17 cellular contexts compared by ENCODE assay signal in the genomic region with DNA sequence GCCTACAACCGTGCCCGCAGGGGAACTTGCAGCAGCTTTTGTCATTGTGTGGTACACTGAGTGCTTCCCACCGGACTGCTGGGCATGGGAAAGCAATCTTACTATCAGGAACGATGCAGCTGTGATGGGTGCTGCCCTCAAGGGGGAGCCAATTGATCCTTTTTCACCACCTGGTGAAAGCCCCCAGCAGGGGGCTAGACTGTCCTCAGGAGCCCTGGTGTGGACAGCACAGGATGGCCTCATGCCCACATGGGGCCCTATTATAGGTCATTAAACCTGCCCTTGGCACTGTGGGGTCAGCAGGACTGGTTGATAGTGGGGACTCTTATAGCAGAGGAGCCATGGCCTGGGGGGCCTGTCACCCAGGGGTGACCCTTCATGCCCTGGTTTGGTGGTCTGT.
DNase-seq lines count a peak whose midpoint lies in the region; ATAC-seq, FAIRE-seq and TF ChIP-seq lines count a peak whose summit lies in the region.
"Had no signal": no experiment of that assay in that cellular context is flagged by ENCODE, and none has a peak within 500 bp of the region (broad histone marks: within the 10 kb centered on the region; RNA-seq: fewer than 3 reads in every experiment).

No MANE protein-coding gene starts in this region.

- H3K4me3 ChIP-seq in GM06990 (replicated peaks; ENCODE audit: low read depth, low read length): no peak overlapping the region
- no peak overlapping the region for H3K4me3 ChIP-seq in OCI-LY3 (ENCODE audit: low read length)
- H3K4me3 ChIP-seq in H1 (ENCODE audit: extremely low read depth in 1 of 4, insufficient read depth in 2 of 4, low read depth in 3 of 4, low read length in 4 of 4): no peak overlapping the region
- H3K4me3 ChIP-seq in retinal pigment epithelial cell (ENCODE audit: low read length): no peak overlapping the region
- no peak overlapping the region for H3K4me3 ChIP-seq in left lung

- TF ChIP-seq EP300 in H1 (IDR thresholded peaks at IDR 0.05; ENCODE audit: borderline replicate concordance in 1 of 2, low read depth in 2 of 2, low read length in 2 of 2): no peak

- H4K91ac ChIP-seq in H1 (replicated peaks; ENCODE audit: insufficient read length, low read length): no peak overlapping the region

- H4K20me1 ChIP-seq in OCI-LY3 (ENCODE audit: insufficient read depth, low read length) (no peaks in the 10 kb centered on the region), H1 (replicated peaks in 1 of 2; ENCODE audit: control insufficient read depth in 1 of 2, insufficient read depth in 2 of 2, low read length in 2 of 2) (peaks cover 17 to 27% of the 10 kb centered on the region in 2 experiments)

- peaks cover 18% of the 10 kb centered on the region for H3K79me1 ChIP-seq in H1 (ENCODE audit: low read depth, low read length)

- H2BK15ac ChIP-seq in H1 (ENCODE audit: low read length): no peak overlapping the region

- H3K9ac ChIP-seq in OCI-LY3 (ENCODE audit: low read length) (no peak overlapping the region), H1 (replicated peaks in 1 of 4; ENCODE audit: extremely low read depth in 1 of 4, low read depth in 3 of 4, low read length in 3 of 4) (no peak overlapping the region)
- H3K9ac ChIP-seq: parathyroid adenoma had no signal

- H3K4ac ChIP-seq in H1 (replicated peaks; ENCODE audit: insufficient read length, low read depth, low read length): no peak overlapping the region

- TF ChIP-seq POLR2A in H1 (IDR thresholded peaks at IDR 0.05; ENCODE audit: control extremely low read depth in 1 of 2, low read depth in 2 of 2, low read length in 2 of 2): no peak

- H3K56ac ChIP-seq in H1 (replicated peaks; ENCODE audit: insufficient read length, low read depth, low read length): no peak overlapping the region

- no peak overlapping the region for H2BK20ac ChIP-seq in H1 (ENCODE audit: low read length)

- TF ChIP-seq CTCF in GM06990 (IDR thresholded peaks at IDR 0.05; ENCODE audit: insufficient read depth, low read length, poor library complexity, severe bottlenecking): peak; percentile 3
- TF ChIP-seq CTCF in OCI-LY3 (IDR thresholded peaks at IDR 0.05; ENCODE audit: low read depth, low read length): peak; percentile 23; the same call in 1 of the 2 replicates
- peak in 1 of 3 experiments; percentile 32; a peak in 1 of 4 replicates for TF ChIP-seq CTCF in H1 (IDR thresholded peaks at IDR 0.05; ENCODE audit: control extremely low read depth in 1 of 3, insufficient read depth in 1 of 3, low read depth in 1 of 3, low read length in 3 of 3)
- peak; percentile 42 for TF ChIP-seq CTCF in retinal pigment epithelial cell (conservative IDR thresholded peaks at IDR 0.05; ENCODE audit: low read depth, low read length)
- TF ChIP-seq CTCF in left lung (IDR thresholded peaks at IDR 0.05): no peak

- no peak overlapping the region for H3K23ac ChIP-seq in H1 (ENCODE audit: insufficient read length)

- no peak overlapping the region for H2BK5ac ChIP-seq in H1 (ENCODE audit: low read depth, low read length)

- ATAC-seq in HG03457 (IDR thresholded peaks at IDR 0.05; ENCODE audit: unreplicated experiment) (no peak), left lung (no peak)

- H3K27me3 ChIP-seq in GM06990 (replicated peaks; ENCODE audit: control insufficient read depth, insufficient read depth, low read length): peaks cover 2% of the 10 kb centered on the region; the same call in 1 of the 2 replicates
- H3K27me3 ChIP-seq in OCI-LY3 (ENCODE audit: low read depth, low read length): 0 out of 2 replicates have a peak, but pooled peaks cover 7% of the 10 kb centered on the region
- no peaks in the 10 kb centered on the region for H3K27me3 ChIP-seq in H1 (replicated peaks in 1 of 4; ENCODE audit: control insufficient read depth in 3 of 4, extremely low read depth in 1 of 4, insufficient read depth in 3 of 4, low read length in 3 of 4)
- peaks cover 0 to 11% of the 10 kb centered on the region in 2 donors for H3K27me3 ChIP-seq in left lung

- CTCF ChIA-PET in H1 (lab: Charles Lee; ENCODE audit: partially characterized antibody): no interaction called here

- no peak for DNase-seq in GM06990 (ENCODE audit: extremely low read depth, insufficient read length)
- no peak for DNase-seq in H1 (ENCODE audit: low read depth in 1 of 2, low spot score in 2 of 2)
- no peak for DNase-seq in retinal pigment epithelial cell (ENCODE audit: low read depth)
- DNase-seq in left lung: no peak
- DNase-seq in ureter (ENCODE audit: low spot score): no peak
- DNase-seq: activated CD4-positive, alpha-beta T cell treated with anti-CD3 and anti-CD28 coated beads, Interleukin-2, amount 10 ng/mL, durations not matched to agents 7 days and 5 days; activated CD8-positive, alpha-beta memory T cell treated with anti-CD3 and anti-CD28 coated beads, Interleukin-2, amount 50 U/mL, for 48 hours; activated gamma-delta T cell treated with Interleukin-2 at 50 U/mL for 16 hours; amygdala; HCEC 1CT; NCI-H187; stimulated activated CD4-positive, alpha-beta T cell treated with anti-CD3 and anti-CD28 coated beads, Interleukin-4, amount 100 ng/mL, for 24 hours had no signal

- H3K23me2 ChIP-seq in H1 (ENCODE audit: low read depth, low read length): no peaks in the 10 kb centered on the region

- POLR2A ChIA-PET in H1 (lab: Charles Lee; ENCODE audit: partially characterized antibody): no interaction called here

- H4K8ac ChIP-seq in H1 (ENCODE audit: extremely low read depth, insufficient read depth, low read length): no peak overlapping the region

- H2BK12ac ChIP-seq in H1 (ENCODE audit: low read depth, low read length): no peak overlapping the region

- no peak for FAIRE-seq in H1 (lab: Jason Lieb, UNC)
- FAIRE-seq: GM18507 had no signal

- intact Hi-C loops in left lung (cut with DNase I): no loop called here

- no peak overlapping the region for H2AFZ ChIP-seq in OCI-LY3 (ENCODE audit: low read depth, low read length)
- H2AFZ ChIP-seq in H1 (ENCODE audit: low read length): no peak overlapping the region
- H2AFZ ChIP-seq: parathyroid adenoma had no signal

- H3K27ac ChIP-seq in OCI-LY3 (ENCODE audit: low read length) (no peak overlapping the region), H1 (ENCODE audit: low read depth, low read length) (no peak overlapping the region), left lung (no peak overlapping the region)
- H3K27ac ChIP-seq: epithelial cell of prostate, parathyroid adenoma had no signal

- H4K5ac ChIP-seq in H1 (ENCODE audit: insufficient read length, low read depth, low read length): no peak overlapping the region

- H3K14ac ChIP-seq in H1 (ENCODE audit: insufficient read length): no peak overlapping the region

- peak; percentile 16 to 30 for TF ChIP-seq RAD21 in H1 (IDR thresholded peaks at IDR 0.05 in 1 of 2, conservative IDR thresholded peaks at IDR 0.05 in 1 of 2; ENCODE audit: low read depth in 2 of 2, low read length in 2 of 2)

- no peak overlapping the region for H3K18ac ChIP-seq in H1 (ENCODE audit: extremely low read depth, low read length)

- H3K79me2 ChIP-seq in OCI-LY3 (ENCODE audit: low read length): no peaks in the 10 kb centered on the region
- peaks cover 0 to 8% of the 10 kb centered on the region in 2 experiments; a peak in 1 of 4 replicates for H3K79me2 ChIP-seq in H1 (ENCODE audit: control insufficient read depth in 1 of 2, insufficient read depth in 2 of 2, low read length in 2 of 2)
- H3K79me2 ChIP-seq: parathyroid adenoma had no signal

- no peak overlapping the region for H2AK5ac ChIP-seq in H1 (ENCODE audit: low read depth, low read length)

- no peaks in the 10 kb centered on the region for H3K36me3 ChIP-seq in GM06990 (ENCODE audit: control insufficient read depth, insufficient read depth, low read length)
- H3K36me3 ChIP-seq in OCI-LY3 (replicated peaks; ENCODE audit: low read depth, low read length): no peaks in the 10 kb centered on the region
- H3K36me3 ChIP-seq in H1 (ENCODE audit: control insufficient read depth in 2 of 4, insufficient read depth in 4 of 4, low read length in 3 of 4): peaks cover 0 to 2% (median 0%) of the 10 kb centered on the region in 4 experiments; a peak in 1 of 8 replicates
- no peaks in the 10 kb centered on the region for H3K36me3 ChIP-seq in left lung

- no peak overlapping the region for H2BK120ac ChIP-seq in H1 (replicated peaks; ENCODE audit: low read depth, low read length)

- no peak overlapping the region for H3K4me2 ChIP-seq in OCI-LY3 (ENCODE audit: low read length)
- no peak overlapping the region for H3K4me2 ChIP-seq in H1 (ENCODE audit: insufficient read depth in 1 of 2, low read depth in 2 of 2, low read length in 2 of 2)

- H3K4me1 ChIP-seq in OCI-LY3 (ENCODE audit: low read length) (peaks cover 28% of the 10 kb centered on the region), H1 (replicated peaks in 1 of 4; ENCODE audit: control insufficient read depth in 3 of 4, insufficient read depth in 4 of 4, low read length in 3 of 4) (peaks cover 0 to 11% (median 6%) of the 10 kb centered on the region in 4 experiments; a peak in 6 of 7 replicates), left lung (peaks cover 5 to 16% of the 10 kb centered on the region in 2 donors)
- H3K4me1 ChIP-seq: parathyroid adenoma had no signal

- WGBS in H1 (ENCODE audit: extremely low coverage in 1 of 2, insufficient coverage in 1 of 2, insufficient read length in 1 of 2, insufficient replicate concordance in 2 of 2, low coverage in 1 of 2, low lambda C conversion rate in 2 of 2, missing lambda C conversion rate in 1 of 2), 2 experiments: 94% methylated on average over 4 of the region's 4 CpGs; no CpG with 5 or more reads in 1 of the 2 experiments

- H3K9me3 ChIP-seq in OCI-LY3 (ENCODE audit: insufficient read depth, low read length): no peaks in the 10 kb centered on the region
- H3K9me3 ChIP-seq in H1 (ENCODE audit: insufficient read depth in 2 of 2, low read depth in 1 of 2, low read length in 1 of 2): no peaks in the 10 kb centered on the region
- no peaks in the 10 kb centered on the region for H3K9me3 ChIP-seq in left lung

TF ChIP-seq in H1, 55 proteins besides CTCF, POLR2A, EP300 and RAD21 (continues in another document):
- TF ChIP-seq SIRT6 (IDR thresholded peaks at IDR 0.05; ENCODE audit: low read length) (no peak), CBX5 (IDR thresholded peaks at IDR 0.05; ENCODE audit: low read depth, low read length) (no peak), SP2 (IDR thresholded peaks at IDR 0.05; ENCODE audit: low read length) (no peak), JUN (IDR thresholded peaks at IDR 0.05; ENCODE audit: low read depth, low read length) (no peak), BCL11A (IDR thresholded peaks at IDR 0.05; ENCODE audit: low read depth in 2 of 2, low read length in 2 of 2) (no peak), TBP (IDR thresholded peaks at IDR 0.05; ENCODE audit: low read depth, low read length) (no peak)

Comparison
In these comparisons a context has a peak if more than half of its experiments do, and no peak if none do; other contexts are left out.
1. CTCF ChIP-seq: peak in GM06990 (single experiment), OCI-LY3 (single experiment) and retinal pigment epithelial cell (single experiment); none in left lung (0 of 2).